Comparison of ENCODE assay signal across 26 cellular contexts in genomic region chr1:61237147-61237546, GRCh38.
"Had no signal": no experiment of that assay in that cellular context is flagged by ENCODE, and none has a peak within 500 bp of the region (broad histone marks: within the 10 kb centered on the region; RNA-seq: fewer than 3 reads in every experiment).

No MANE protein-coding gene starts in this region.

- H3K4me1 Mint-ChIP-seq: immature natural killer cell, memory B cell, natural killer cell, neural crest cell had no signal

- H3K4me1 ChIP-seq: parathyroid adenoma had no signal

- H3K4me3 Mint-ChIP-seq: effector memory CD8-positive, alpha-beta T cell; immature natural killer cell; memory B cell; natural killer cell; neural crest cell; stimulated activated effector memory CD8-positive, alpha-beta T cell treated with anti-CD3 and anti-CD28 coated beads, Interleukin-12 subunit alpha, Interleukin-12 subunit beta, amount 100 ng/mL, for 72 hours had no signal

- H3K27me3 ChIP-seq: esophagus squamous epithelium, neutrophil, right atrium auricular region, stomach, thyroid gland, vagina had no signal

- H3K4me3 ChIP-seq: esophagus squamous epithelium, lung, right atrium auricular region, stomach, thyroid gland, vagina had no signal

- H3K36me3 Mint-ChIP-seq: natural killer cell; stimulated activated effector memory CD8-positive, alpha-beta T cell treated with anti-CD3 and anti-CD28 coated beads, Interleukin-12 subunit alpha, Interleukin-12 subunit beta, amount 100 ng/mL, for 72 hours had no signal

- H3K27ac ChIP-seq: esophagus squamous epithelium, neutrophil, parathyroid adenoma, right atrium auricular region, stomach, thyroid gland, vagina had no signal

- H3K36me3 ChIP-seq: esophagus squamous epithelium, neutrophil, right atrium auricular region, stomach, thyroid gland, vagina had no signal

- H3K27ac Mint-ChIP-seq: effector memory CD8-positive, alpha-beta T cell; immature natural killer cell; memory B cell; natural killer cell; progenitor cell of endocrine pancreas; stimulated activated effector memory CD8-positive, alpha-beta T cell treated with anti-CD3 and anti-CD28 coated beads, Interleukin-12 subunit alpha, Interleukin-12 subunit beta, amount 100 ng/mL, for 72 hours had no signal

- H3K9me3 Mint-ChIP-seq: effector memory CD8-positive, alpha-beta T cell; immature natural killer cell; natural killer cell; neural crest cell; stimulated activated effector memory CD8-positive, alpha-beta T cell treated with anti-CD3 and anti-CD28 coated beads, Interleukin-12 subunit alpha, Interleukin-12 subunit beta, amount 100 ng/mL, for 72 hours had no signal

- DNase-seq: cortex of kidney; effector memory CD8-positive, alpha-beta T cell; erythroblast; esophagus squamous epithelium; foreskin melanocyte; hypothalamus; immature natural killer cell; kidney; natural killer cell; stimulated activated CD4-positive, alpha-beta T cell treated with anti-CD3 and anti-CD28 coated beads, Interleukin-2, amount 100 ng/mL, for 24 hours; stimulated activated CD4-positive, alpha-beta T cell treated with anti-CD3 and anti-CD28 coated beads, Interleukin-4, amount 100 ng/mL, for 24 hours; stimulated activated naive CD4-positive, alpha-beta T cell treated with Interleukin-2 at 50 U/mL for 16 hours; stomach; thyroid gland; trophoblast cell had no signal

- H3K9me3 ChIP-seq: esophagus squamous epithelium, neutrophil, right atrium auricular region, stomach, thyroid gland, vagina had no signal

- H3K27me3 Mint-ChIP-seq: effector memory CD8-positive, alpha-beta T cell had no signal

- ATAC-seq: effector memory CD8-positive, alpha-beta T cell; left lobe of liver; natural killer cell; sciatic nerve; stimulated activated effector memory CD8-positive, alpha-beta T cell treated with anti-CD3 and anti-CD28 coated beads, Interleukin-12 subunit alpha, Interleukin-12 subunit beta, amount 100 ng/mL, for 72 hours had no signal
